Comparison of ENCODE assay signal across 9 cellular contexts in the genomic region with DNA sequence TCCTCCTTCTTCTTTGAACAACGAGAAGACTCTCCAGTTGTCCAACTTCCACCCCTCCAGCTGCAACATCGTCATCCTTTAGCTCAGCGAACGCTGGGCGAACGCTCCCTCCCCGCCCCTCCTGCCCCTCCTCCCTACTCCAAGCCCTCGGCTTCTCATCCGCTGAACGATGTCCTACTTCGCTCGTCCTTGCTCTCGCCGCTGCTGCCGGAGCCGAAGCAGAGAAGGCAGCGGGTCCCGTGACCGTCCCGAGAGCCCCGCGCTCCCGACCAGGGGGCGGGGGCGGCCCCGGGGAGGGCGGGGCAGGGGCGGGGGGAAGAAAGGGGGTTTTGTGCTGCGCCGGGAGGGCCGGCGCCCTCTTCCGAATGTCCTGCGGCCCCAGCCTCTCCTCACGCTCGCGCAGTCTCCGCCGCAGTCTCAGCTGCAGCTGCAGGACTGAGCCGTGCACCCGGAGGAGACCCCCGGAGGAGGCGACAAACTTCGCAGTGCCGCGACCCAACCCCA. TPM values are rescaled to one million over a fixed set of nuclear protein-coding genes. Genes with fewer than 3 reads are reported as not detected.
DNase-seq lines count a peak whose midpoint lies in the region; ATAC-seq, FAIRE-seq and TF ChIP-seq lines count a peak whose summit lies in the region.
"Had no signal": no experiment of that assay in that cellular context is flagged by ENCODE, and none has a peak within 500 bp of the region (broad histone marks: within the 10 kb centered on the region; RNA-seq: fewer than 3 reads in every experiment).

Gene BCAN (plus strand): TSS at position 357 of the 504 bp plus-strand sequence. CDS start 3,938 bp downstream, outside the sequence.

- H3K27me3 ChIP-seq in NT2/D1 (ENCODE audit: insufficient read depth, insufficient read length) (peaks cover 65% of the 10 kb centered on the region), neuron (ENCODE audit: insufficient read depth, low read length) (peaks cover 26% of the 10 kb centered on the region)

- H2AFZ ChIP-seq in neuron (ENCODE audit: low read depth, low read length), result peak within 1 kb of the TSS; percentile 26

- peak within 1 kb of the TSS; percentile 48 for H3K4me3 ChIP-seq in NT2/D1 (ENCODE audit: insufficient read length, low read depth)
- peak within 1 kb of the TSS; percentile 41 for H3K4me3 ChIP-seq in neuron (ENCODE audit: low read length)

- intact Hi-C loops in left colon (cut with DNase I, micrococcal nuclease), result no loop called here

- H3K36me3 ChIP-seq in NT2/D1 (ENCODE audit: insufficient read depth, insufficient read length, low read length), result no peaks in the 10 kb centered on the region
- no peaks in the 10 kb centered on the region for H3K36me3 ChIP-seq in neuron (ENCODE audit: insufficient read depth, low read length)

- H3K9ac ChIP-seq in NT2/D1 (ENCODE audit: insufficient read length, low read depth), result peak within 1 kb of the TSS; percentile 76

- H3K9me3 ChIP-seq in NT2/D1 (ENCODE audit: insufficient read depth, low read length) (no peaks in the 10 kb centered on the region), neuron (ENCODE audit: low read length) (no peaks in the 10 kb centered on the region)

- no peak for FAIRE-seq in GM12892 (lab: Jason Lieb, UNC)
- FAIRE-seq: bronchial epithelial cell had no signal

- no peak for ATAC-seq in GM21786 (IDR thresholded peaks at IDR 0.05; ENCODE audit: unreplicated experiment)
- no peak for ATAC-seq in left colon

- DNase-seq in DMS114 treated with DMSO at 0.1 percent for 48 hours (lab: John Stamatoyannopoulos, UW; ENCODE audit: unreplicated experiment) (peak; percentile 57), NT2/D1 (ENCODE audit: low read depth, low spot score) (no peak), epidermal melanocyte (ENCODE audit: insufficient read length, low spot score) (peak; percentile 92), GM12892 (ENCODE audit: insufficient read length) (no peak), GM19240 (ENCODE audit: insufficient read length, low spot score) (no peak), left colon (no peak)

- no peak for TF ChIP-seq POLR2A in GM12892 (IDR thresholded peaks at IDR 0.05; ENCODE audit: low read depth, low read length)

- H3K4me1 ChIP-seq in NT2/D1 (ENCODE audit: insufficient read depth, insufficient read length) (peaks cover 23% of the 10 kb centered on the region), neuron (ENCODE audit: insufficient read depth, low read length) (peaks cover 24% of the 10 kb centered on the region)

RNA-seq across cellular contexts. Expression of gene BCAN, which starts in this region (rescaled TPM):
- polyA plus RNA-seq in GM12892 (2012; ENCODE audit: missing spikeins), result 0.36 TPM
- not detected for total RNA-seq in left colon
- total RNA-seq: bronchial epithelial cell had no signal

Comparison
In these comparisons a context has a peak if more than half of its experiments do, and no peak if none do; other contexts are left out.
1. DNase-seq: peak in DMS114 treated with DMSO at 0.1 percent for 48 hours (single experiment) and epidermal melanocyte (single experiment); none in NT2/D1 (single experiment), GM12892 (single experiment), GM19240 (single experiment) and left colon (0 of 2).